9 cellular contexts compared by ENCODE assay signal in the genomic region with DNA sequence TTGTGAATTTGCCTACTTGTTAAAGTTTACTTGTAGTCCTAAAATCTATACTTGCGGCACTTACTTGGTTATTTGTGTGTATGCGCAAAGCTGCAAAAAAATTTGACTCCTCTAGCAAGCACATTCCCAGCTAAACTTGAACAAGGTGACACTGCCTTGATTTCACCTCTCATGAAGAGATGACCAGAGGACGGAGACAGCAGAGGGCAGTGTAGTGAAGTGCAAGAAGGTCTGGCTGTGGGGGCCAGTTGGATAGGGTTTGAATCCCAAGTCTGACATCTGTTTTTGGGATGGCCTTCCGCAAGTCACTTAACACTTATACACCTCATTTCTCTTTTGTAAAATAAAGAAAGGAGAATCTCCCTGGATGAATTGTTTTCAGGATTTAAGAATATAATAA. TPM values are rescaled to one million over a fixed set of nuclear protein-coding genes. Genes with fewer than 3 reads are reported as not detected.
DNase-seq lines count a peak whose midpoint lies in the region; ATAC-seq, FAIRE-seq and TF ChIP-seq lines count a peak whose summit lies in the region.
"Had no signal": no experiment of that assay in that cellular context is flagged by ENCODE, and none has a peak within 500 bp of the region (broad histone marks: within the 10 kb centered on the region; RNA-seq: fewer than 3 reads in every experiment).

No MANE protein-coding gene starts in this region.

- H3K36me3 ChIP-seq in bronchial epithelial cell (ENCODE audit: control insufficient read depth, insufficient read depth, low read length) = no peaks in the 10 kb centered on the region

- H3K27me3 ChIP-seq in bronchial epithelial cell (ENCODE audit: control insufficient read depth, insufficient read depth, low read length) = no peaks in the 10 kb centered on the region

- H3K27me3 Mint-ChIP-seq in IgD-negative memory B cell (no peaks in the 10 kb centered on the region), nephron progenitor cell (ENCODE audit: low read depth, poor library complexity) (no peaks in the 10 kb centered on the region)

- H3K9me3 Mint-ChIP-seq in IgD-negative memory B cell (no peaks in the 10 kb centered on the region), nephron progenitor cell (peaks cover 3% of the 10 kb centered on the region)

- no peak overlapping the region for H3K4me3 ChIP-seq in bronchial epithelial cell (ENCODE audit: low read depth, low read length)

- TF ChIP-seq CTCF in bronchial epithelial cell (IDR thresholded peaks at IDR 0.05; ENCODE audit: insufficient read depth, low read length, severe bottlenecking) (peak; percentile 18), nephron progenitor cell (IDR thresholded peaks at IDR 0.05) (no peak)

- peak overlapping the region in 2 of 3 donors; percentile 7 to 67 for H3K27ac Mint-ChIP-seq in IgD-negative memory B cell
- no peak overlapping the region for H3K27ac Mint-ChIP-seq in nephron progenitor cell

- peak; percentile 10 for DNase-seq in NCI-H1105 treated with DMSO at 0.1 percent for 48 hours (lab: John Stamatoyannopoulos, UW)
- DNase-seq in NCI-H1105 (lab: John Stamatoyannopoulos, UW) = no peak
- DNase-seq in bronchial epithelial cell (ENCODE audit: low read depth) = no peak
- peak; percentile 21 for DNase-seq in nephron progenitor cell
- no peak for DNase-seq in NCI-H1092 (lab: John Stamatoyannopoulos, UW)
- DNase-seq: activated T-cell treated with anti-CD3 and anti-CD28 coated beads, Interleukin-2, amount 50 U/mL, for 48 hours had no signal

- H3K36me3 Mint-ChIP-seq in IgD-negative memory B cell = no peaks in the 10 kb centered on the region
- peaks cover 28% of the 10 kb centered on the region for H3K36me3 Mint-ChIP-seq in nephron progenitor cell (ENCODE audit: low read depth)

- no peak for ATAC-seq in HG03439 (IDR thresholded peaks at IDR 0.05; ENCODE audit: unreplicated experiment)
- no peak for ATAC-seq in HG03442 (IDR thresholded peaks at IDR 0.05; ENCODE audit: unreplicated experiment)

- H3K4me3 Mint-ChIP-seq in IgD-negative memory B cell = no peak overlapping the region
- H3K4me3 Mint-ChIP-seq in nephron progenitor cell = no peak overlapping the region

- no peak for FAIRE-seq in bronchial epithelial cell (lab: Jason Lieb, UNC)

- H3K4me1 Mint-ChIP-seq in IgD-negative memory B cell = peaks cover 28 to 38% (median 35%) of the 10 kb centered on the region in 3 donors
- H3K4me1 Mint-ChIP-seq in nephron progenitor cell = peaks cover 31% of the 10 kb centered on the region

RNA-seq across cellular contexts. Expression of gene SLK, which starts 15.7 kb away (rescaled TPM):
- polyA plus RNA-seq in IgD-negative memory B cell = 3.0 TPM
- total RNA-seq in bronchial epithelial cell = 85.3 and 112 TPM in 2 replicates

Comparison
In these comparisons a context has a peak if more than half of its experiments do, and no peak if none do; other contexts are left out.
1. DNase-seq: peak in NCI-H1105 treated with DMSO at 0.1 percent for 48 hours (single experiment) and nephron progenitor cell (single experiment); none in NCI-H1105 (single experiment), bronchial epithelial cell (single experiment) and NCI-H1092 (single experiment).